Comparison of ENCODE assay signal across 19 cellular contexts in genomic region chr4:159146454-159146853, GRCh38.
"Had no signal": no experiment of that assay in that cellular context is flagged by ENCODE, and none has a peak within 500 bp of the region (broad histone marks: within the 10 kb centered on the region; RNA-seq: fewer than 3 reads in every experiment).

No MANE protein-coding gene starts in this region.

- H3K36me3 ChIP-seq: brain microvascular endothelial cell, esophagus muscularis mucosa, left lung, right lobe of liver, spleen had no signal

- ATAC-seq: activated T-cell treated with anti-CD3 and anti-CD28 coated beads, Interleukin-2, amount 50 U/mL, for 72 hours; left lung; right lobe of liver; stimulated activated memory B cell treated with anti-CD40 and anti-IgM and Interleukin-4, amounts not matched to agents 10 μg/mL and 1 μg/mL and 100 μg/mL, for 72 hours had no signal

- H3K4me3 ChIP-seq: esophagus muscularis mucosa, left lung, psoas muscle, right lobe of liver, spleen had no signal

- H3K27me3 ChIP-seq: brain microvascular endothelial cell, esophagus muscularis mucosa, left lung, right lobe of liver, spleen had no signal

- H3K27ac ChIP-seq: brain microvascular endothelial cell, esophagus muscularis mucosa, left lung, psoas muscle, right lobe of liver, spleen had no signal

- DNase-seq: activated CD4-positive, alpha-beta memory T cell treated with anti-CD3 and anti-CD28 coated beads for 36 hours; activated CD4-positive, CD25-positive, alpha-beta regulatory T cell treated with anti-CD3 and anti-CD28 coated beads, Interleukin-2, amount 50 U/mL, for 72 hours; activated gamma-delta T cell treated with Interleukin-2 at 50 U/mL for 16 hours; activated naive CD8-positive, alpha-beta T cell treated with anti-CD3 and anti-CD28 coated beads for 36 hours; activated T-cell treated with anti-CD3 and anti-CD28 coated beads, Interleukin-2, amount 50 U/mL, for 72 hours; brain microvascular endothelial cell; dermis blood vessel endothelial cell; foreskin fibroblast; head of caudate nucleus; islet precursor cell; left lung; nephron progenitor cell; psoas muscle; right lobe of liver; spleen; stimulated activated CD4-positive, alpha-beta T cell treated with anti-CD3 and anti-CD28 coated beads, Interleukin-1b, Interleukin-23, amount 100 ng/mL, for 48 hours; trophoblast cell had no signal

- H3K9me3 ChIP-seq: esophagus muscularis mucosa, left lung, psoas muscle, right lobe of liver, spleen had no signal
